ENCODE assay signal across 8 cellular contexts in genomic region chr1:3651939-3652537, GRCh38. TPM values are rescaled to one million over a fixed set of nuclear protein-coding genes. Genes with fewer than 3 reads are reported as not detected.
DNase-seq lines count a peak whose midpoint lies in the region; ATAC-seq, FAIRE-seq and TF ChIP-seq lines count a peak whose summit lies in the region.

Gene TP73, plus strand, starts transcription at chr1:3652516. Its CDS starts 29,850 bp downstream, at chr1:3682366.

- TF ChIP-seq CTCF in WTC11 (IDR thresholded peaks at IDR 0.05) = no peak
- TF ChIP-seq CTCF in kidney (IDR thresholded peaks at IDR 0.05; ENCODE audit: borderline replicate concordance, extremely low read depth, insufficient read depth) = no peak
- TF ChIP-seq CTCF in body of pancreas (IDR thresholded peaks at IDR 0.05) = no peak

- intact Hi-C loops in kidney (cut with DNase I) (no loop called here), aorta (cut with DNase I) (no loop called here), body of pancreas (cut with DNase I) (no loop called here)

- DNase-seq in WTC11 (ENCODE audit: low spot score) (peak; percentile 29), kidney (peak; percentile 76), aorta (peak; percentile 44 to 78), body of pancreas (no peak), islet precursor cell (no peak)

- no peak for FAIRE-seq in kidney (lab: Jason Lieb, UNC)

- H3K4me1 Mint-ChIP-seq in WTC11 = peaks cover 10% of the 10 kb centered on the region

- no peak within 1 kb of the TSS for H3K27ac Mint-ChIP-seq in WTC11

- peak; percentile 27 for ATAC-seq in HG03439 (IDR thresholded peaks at IDR 0.05; ENCODE audit: unreplicated experiment)
- ATAC-seq in WTC11 = no peak
- ATAC-seq in aorta (ENCODE audit: low FRiP score) = no peak
- ATAC-seq in body of pancreas = no peak
- no peak for ATAC-seq in GM21515 (IDR thresholded peaks at IDR 0.05; ENCODE audit: unreplicated experiment)

- no peak for TF ChIP-seq POLR2A in body of pancreas (IDR thresholded peaks at IDR 0.05)

- 1% methylated on average over 44 to 77 of the region's 77 CpGs for WGBS in aorta, 2 donors
- 1% methylated on average over 15 to 37 of the region's 77 CpGs for WGBS in body of pancreas, 2 donors

- no peaks in the 10 kb centered on the region for H3K27me3 ChIP-seq in aorta (ENCODE audit: control insufficient read depth in 1 of 2, insufficient read depth in 2 of 2, low read length in 1 of 2)
- H3K27me3 ChIP-seq in body of pancreas = peaks cover 0 to 33% of the 10 kb centered on the region in 2 donors

- H3K27me3 Mint-ChIP-seq in WTC11 (ENCODE audit: low read depth) = peaks cover 64% of the 10 kb centered on the region

- H3K36me3 ChIP-seq in ES-I3 (ENCODE audit: insufficient read depth, low read length) = no peaks in the 10 kb centered on the region
- no peaks in the 10 kb centered on the region for H3K36me3 ChIP-seq in kidney (ENCODE audit: control insufficient read depth in 1 of 2, insufficient read depth in 2 of 2, low read length in 2 of 2)
- H3K36me3 ChIP-seq in aorta (ENCODE audit: control insufficient read depth in 1 of 2, insufficient read depth in 2 of 2, low read length in 1 of 2) = peaks cover 0 to 2% of the 10 kb centered on the region in 2 donors
- H3K36me3 ChIP-seq in body of pancreas (replicated peaks in 1 of 2; ENCODE audit: insufficient read depth in 1 of 2, low read depth in 2 of 2) = no peaks in the 10 kb centered on the region

- POLR2A ChIA-PET in WTC11 (lab: Charles Lee) = no interaction called here

- H3K9ac ChIP-seq in ES-I3 (ENCODE audit: low read depth, low read length) (peak within 1 kb of the TSS; percentile 50), kidney (ENCODE audit: low read length in 2 of 2) (no peak within 1 kb of the TSS)

- H3K9me3 ChIP-seq in ES-I3 (ENCODE audit: control insufficient read depth, insufficient read depth, low read length) (no peaks in the 10 kb centered on the region), kidney (ENCODE audit: control insufficient read depth in 1 of 2, low read length in 2 of 2) (no peaks in the 10 kb centered on the region), aorta (ENCODE audit: control insufficient read depth, low read length) (no peaks in the 10 kb centered on the region), body of pancreas (no peaks in the 10 kb centered on the region)

- peak within 1 kb of the TSS; percentile 82 for H3K4me3 Mint-ChIP-seq in WTC11

- H3K9me3 Mint-ChIP-seq in WTC11 = no peaks in the 10 kb centered on the region

- H3K36me3 Mint-ChIP-seq in WTC11 = peaks cover 1% of the 10 kb centered on the region; the same call in 1 of the 2 replicates

- no peak within 1 kb of the TSS for H3K27ac ChIP-seq in kidney (ENCODE audit: low read depth in 2 of 2, low read length in 2 of 2)
- H3K27ac ChIP-seq in aorta (ENCODE audit: low read depth in 1 of 2, low read length in 2 of 2) = no peak within 1 kb of the TSS
- no peak within 1 kb of the TSS for H3K27ac ChIP-seq in body of pancreas

- CTCF ChIA-PET in WTC11 (lab: Charles Lee) = interaction anchor here (0.9 to 3.8 kb wide), 13 partner anchors 23 to 199 kb away, joined by 3 to 27 read pairs (median 7); no protein-coding TSS in a partner anchor

- no peaks in the 10 kb centered on the region; the same call in 1 of the 2 replicates for H3K4me1 ChIP-seq in ES-I3 (ENCODE audit: insufficient read depth, low read length)
- peaks cover 0 to 12% of the 10 kb centered on the region in 2 donors for H3K4me1 ChIP-seq in kidney (ENCODE audit: control insufficient read depth in 1 of 2, insufficient read depth in 1 of 2, low read depth in 1 of 2, low read length in 2 of 2)
- H3K4me1 ChIP-seq in aorta (ENCODE audit: control insufficient read depth in 1 of 2, insufficient read depth in 2 of 2, low read length in 2 of 2) = no peaks in the 10 kb centered on the region
- H3K4me1 ChIP-seq in body of pancreas = peaks cover 50% of the 10 kb centered on the region

- H3K4me3 ChIP-seq in kidney (ENCODE audit: low read length in 2 of 2) = no peak within 1 kb of the TSS
- H3K4me3 ChIP-seq in aorta (ENCODE audit: low read length in 2 of 2) = peak within 1 kb of the TSS in 1 of 2 donors; percentile 18
- no peak within 1 kb of the TSS for H3K4me3 ChIP-seq in body of pancreas

TF ChIP-seq in WTC11, 78 proteins besides CTCF, POLR2A, EP300 and RAD21:
- no peak for TF ChIP-seq TP53 (CRISPR knock-in tag; IDR thresholded peaks at IDR 0.05)
- peak; percentile 49; the same call in 1 of the 2 replicates for TF ChIP-seq KAT7 (CRISPR knock-in tag; IDR thresholded peaks at IDR 0.05; ENCODE audit: borderline replicate concordance)
- TF ChIP-seq FOXP1 (CRISPR knock-in tag; IDR thresholded peaks at IDR 0.05; ENCODE audit: borderline replicate concordance) = peak; percentile 45; the same call in 1 of the 2 replicates
- TF ChIP-seq ZNF121 (CRISPR knock-in tag; IDR thresholded peaks at IDR 0.05) = peak; percentile 88

RNA-seq across cellular contexts. Expression of gene TP73, which starts in this region (rescaled TPM):
- total RNA-seq in WTC11 (2021) (5.7 to 6.4 TPM (median 5.8 TPM) in 3 replicates), kidney (0.54 TPM), aorta (under 1 TPM in 1 of 2 donors, not detected in 1; 0.18 TPM), body of pancreas (10 to 100 TPM in 1 of 2 donors, under 1 TPM in 1; 0.26 to 13.5 TPM)
- polyA plus RNA-seq in kidney (ENCODE audit: insufficient read depth, low read depth, low replicate concordance) (not detected), aorta (under 1 TPM in 1 of 2 donors, not detected in 1; 0.38 TPM)

Comparison
In these comparisons a context has a peak if more than half of its experiments do, and no peak if none do; other contexts are left out.
1. Peak in DNase-seq in kidney; RNA of the gene not detected or under 1 TPM.
2. Peak in DNase-seq in aorta; RNA of the gene not detected or under 1 TPM.